ENCODE assay signal across 1 cellular context in the genomic region with DNA sequence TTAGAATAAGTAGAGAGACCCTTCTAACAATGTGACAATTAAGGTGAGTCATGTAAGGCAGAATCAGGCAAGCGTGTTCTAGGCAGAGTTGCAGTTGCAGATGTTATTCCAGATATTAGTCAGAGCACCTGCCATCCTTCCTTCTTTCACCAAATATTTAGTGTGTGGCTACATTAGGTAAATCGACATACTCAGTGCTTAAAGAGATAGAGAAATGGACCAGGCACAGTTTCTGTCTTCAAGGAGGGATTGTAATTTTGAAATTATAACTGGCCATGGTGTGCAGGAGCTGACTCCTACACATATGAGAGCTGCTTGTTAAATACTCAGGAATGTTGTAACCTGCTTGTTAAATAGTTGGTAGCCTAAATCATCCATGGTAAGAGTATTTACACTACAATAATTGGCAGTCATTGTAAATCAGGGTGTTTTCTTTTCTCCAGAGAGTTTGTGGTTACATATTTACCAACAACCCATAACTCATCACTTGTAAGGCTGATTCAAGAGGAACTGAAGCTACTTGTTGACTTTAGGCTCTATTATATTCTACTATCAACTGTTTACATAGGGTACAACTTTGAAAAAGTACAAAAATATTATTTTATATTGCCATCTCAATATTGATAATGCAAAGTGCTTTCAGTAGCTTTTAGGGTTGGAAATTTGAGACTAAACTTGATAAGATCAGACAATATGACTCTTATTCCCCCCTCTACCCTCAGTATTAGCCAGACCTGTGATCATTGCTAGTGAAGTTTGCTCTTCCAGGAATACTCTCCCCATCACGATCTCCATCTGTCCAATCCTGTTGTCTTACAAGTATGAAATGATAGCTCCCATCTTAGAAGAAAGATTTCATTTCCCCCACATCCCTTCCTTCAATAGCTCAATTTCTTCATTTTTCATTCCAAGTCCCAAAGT.
TF ChIP-seq lines count a peak whose summit lies in the region.

No MANE protein-coding gene starts in this region.

TF ChIP-seq in IMR-90, 13 proteins besides CTCF, POLR2A, EP300 and RAD21:
- no peak for TF ChIP-seq FOS (IDR thresholded peaks at IDR 0.05; ENCODE audit: low read depth, low read length)
- no peak for TF ChIP-seq BHLHE40 (IDR thresholded peaks at IDR 0.05; ENCODE audit: low read depth, low read length)
- no peak for TF ChIP-seq RCOR1 (IDR thresholded peaks at IDR 0.05; ENCODE audit: insufficient replicate concordance, low read length)
- no peak for TF ChIP-seq ELK1 (IDR thresholded peaks at IDR 0.05; ENCODE audit: borderline replicate concordance, low read depth, low read length)
- TF ChIP-seq RFX5 (IDR thresholded peaks at IDR 0.05; ENCODE audit: low read depth, low read length) = no peak
- no peak for TF ChIP-seq NFE2L2 (IDR thresholded peaks at IDR 0.05; ENCODE audit: low read depth, low read length)
- TF ChIP-seq CEBPB (IDR thresholded peaks at IDR 0.05; ENCODE audit: low read depth, low read length) = no peak
- no peak for TF ChIP-seq MAFK (IDR thresholded peaks at IDR 0.05; ENCODE audit: low read depth, low read length)
- TF ChIP-seq SMC3 (IDR thresholded peaks at IDR 0.05; ENCODE audit: low read depth, low read length) = no peak
- no peak for TF ChIP-seq CHD1 (IDR thresholded peaks at IDR 0.05; ENCODE audit: low read depth, low read length)
- no peak for TF ChIP-seq MXI1 (IDR thresholded peaks at IDR 0.05; ENCODE audit: borderline replicate concordance, low read depth, low read length)
- no peak for TF ChIP-seq MAZ (IDR thresholded peaks at IDR 0.05; ENCODE audit: borderline replicate concordance, low read depth, low read length)
- no peak for TF ChIP-seq USF2 (IDR thresholded peaks at IDR 0.05; ENCODE audit: low read depth, low read length)
